1 cellular context compared by ENCODE assay signal in the genomic region with DNA sequence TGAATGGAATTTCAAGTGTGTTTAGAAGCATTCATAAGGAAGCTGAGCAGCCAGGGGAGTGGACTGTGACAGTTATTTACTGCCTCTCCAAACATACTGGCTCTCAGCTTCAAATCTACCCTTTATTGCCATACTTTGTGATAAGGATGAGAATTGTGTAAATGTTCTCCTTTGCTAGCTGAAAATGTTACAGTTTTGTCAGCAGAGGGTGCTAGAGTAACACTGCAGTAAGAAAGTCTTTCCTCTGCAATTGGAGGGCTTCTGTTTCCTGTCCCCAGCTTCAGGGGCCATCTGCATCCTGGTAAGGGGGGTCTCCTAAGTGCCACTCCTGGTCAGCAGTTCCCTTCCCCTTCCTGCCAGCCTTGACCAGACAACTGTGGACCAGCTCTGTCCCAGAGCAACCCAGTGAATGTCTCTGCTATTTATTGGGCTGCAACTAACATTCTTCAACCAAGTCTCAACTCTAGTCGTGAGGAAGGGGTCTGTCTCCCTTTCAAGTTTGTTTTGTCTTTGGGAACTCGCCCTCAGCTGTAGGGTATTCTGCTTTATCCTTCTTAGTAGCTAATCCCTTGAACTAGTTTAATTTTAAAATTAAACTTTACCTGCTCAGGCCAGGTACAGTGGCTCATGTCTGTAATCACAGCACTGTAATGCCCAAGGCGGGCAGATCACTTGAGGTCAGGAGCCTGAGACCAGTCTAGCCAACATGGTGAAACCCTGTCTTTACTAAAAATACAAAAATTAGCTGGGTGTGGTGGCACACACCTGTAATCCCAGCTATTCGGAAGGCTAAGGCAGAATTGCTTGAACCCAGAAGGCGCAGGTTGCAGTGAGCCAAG.
TF ChIP-seq lines count a peak whose summit lies in the region.

No MANE protein-coding gene starts in this region.

TF ChIP-seq in HepG2, 621 proteins besides CTCF, POLR2A, EP300 and RAD21 (continued from another document):
- no peak for TF ChIP-seq AFF4 (CRISPR knock-in tag; IDR thresholded peaks at IDR 0.05)
